In genomic region chr2:14634223-14634884, GRCh38 we compare ENCODE assay signal across 1 cellular context.
A peak's percentile ranks its signal among the peaks of the same experiment; 100 is the strongest.
TF ChIP-seq lines count a peak whose summit lies in the region.

No MANE protein-coding gene starts in this region.

TF ChIP-seq in WTC11, 78 proteins besides CTCF, POLR2A, EP300 and RAD21 (continued from another document):
- peak; percentile 67; the same call in 1 of the 2 replicates for TF ChIP-seq ARID4B (CRISPR knock-in tag; IDR thresholded peaks at IDR 0.05; ENCODE audit: borderline replicate concordance)
- no peak for TF ChIP-seq ZNF232 (CRISPR knock-in tag; IDR thresholded peaks at IDR 0.05)
- TF ChIP-seq IRF1 (CRISPR knock-in tag; IDR thresholded peaks at IDR 0.05), result no peak
- TF ChIP-seq MAX (CRISPR knock-in tag; IDR thresholded peaks at IDR 0.05), result peak; percentile 78
- TF ChIP-seq FOXK1 (CRISPR knock-in tag; IDR thresholded peaks at IDR 0.05), result peak; percentile 64; the same call in 1 of the 2 replicates
- TF ChIP-seq FOXP4 (CRISPR knock-in tag; IDR thresholded peaks at IDR 0.05), result peak; percentile 31; the same call in 1 of the 2 replicates
- TF ChIP-seq ZNF532 (CRISPR knock-in tag; IDR thresholded peaks at IDR 0.05; ENCODE audit: borderline replicate concordance), result no peak
- no peak for TF ChIP-seq ATF6 (CRISPR knock-in tag; IDR thresholded peaks at IDR 0.05)
- peak; percentile 69; the same call in 1 of the 2 replicates for TF ChIP-seq CREM (CRISPR knock-in tag; IDR thresholded peaks at IDR 0.05)
- no peak for TF ChIP-seq TP53 (CRISPR knock-in tag; IDR thresholded peaks at IDR 0.05)
- peak; percentile 84; the same call in 1 of the 2 replicates for TF ChIP-seq ATF1 (CRISPR knock-in tag; IDR thresholded peaks at IDR 0.05)
- 0 out of 2 replicates have a peak, but pooled peaks have one; percentile 69 for TF ChIP-seq ZBTB21 (CRISPR knock-in tag; IDR thresholded peaks at IDR 0.05; ENCODE audit: borderline replicate concordance)
- TF ChIP-seq SMAD3 (CRISPR knock-in tag; IDR thresholded peaks at IDR 0.05; ENCODE audit: borderline replicate concordance), result no peak
- peak; percentile 53; the same call in 1 of the 2 replicates for TF ChIP-seq E2F5 (CRISPR knock-in tag; IDR thresholded peaks at IDR 0.05)
- TF ChIP-seq NFE2L1 (CRISPR knock-in tag; IDR thresholded peaks at IDR 0.05), result peak; percentile 40; the same call in 1 of the 2 replicates
- TF ChIP-seq HMGXB4 (CRISPR knock-in tag; IDR thresholded peaks at IDR 0.05), result peak; percentile 96
- TF ChIP-seq SP1 (CRISPR knock-in tag; conservative IDR thresholded peaks at IDR 0.05), result peak; percentile 38
- no peak for TF ChIP-seq ZNF396 (CRISPR knock-in tag; IDR thresholded peaks at IDR 0.05; ENCODE audit: borderline replicate concordance)
- TF ChIP-seq FOXP1 (CRISPR knock-in tag; IDR thresholded peaks at IDR 0.05; ENCODE audit: borderline replicate concordance), result peak; percentile 22
- TF ChIP-seq HMGA2 (CRISPR knock-in tag; IDR thresholded peaks at IDR 0.05), result no peak
- no peak for TF ChIP-seq STAT6 (CRISPR knock-in tag; conservative IDR thresholded peaks at IDR 0.05; ENCODE audit: low read depth)
- TF ChIP-seq ELF4 (CRISPR knock-in tag; IDR thresholded peaks at IDR 0.05; ENCODE audit: low read depth), result 0 out of 2 replicates have a peak, but pooled peaks have one; percentile 52
